In genomic region chr17:36213695-36214094, GRCh38 we compare ENCODE assay signal across 26 cellular contexts.
"Had no signal": no experiment of that assay in that cellular context is flagged by ENCODE, and none has a peak within 500 bp of the region (broad histone marks: within the 10 kb centered on the region; RNA-seq: fewer than 3 reads in every experiment).

No MANE protein-coding gene starts in this region.

- H3K36me3 ChIP-seq: adrenal gland had no signal

- H3K4me3 Mint-ChIP-seq: activated naive CD4-positive, alpha-beta T cell treated with anti-CD3 and anti-CD28 coated beads, Interleukin-2, amount 10 ng/mL, durations not matched to agents 7 days and 5 days; activated naive CD8-positive, alpha-beta T cell treated with anti-CD3 and anti-CD28 coated beads for 36 hours; T-helper 1 cell treated with Interleukin-12 subunit alpha and Interleukin-12 subunit beta and Interleukin-4 antibody, amounts not matched to agents 30 μg/mL and 1 μg/mL, for 36 hours had no signal

- H3K27ac Mint-ChIP-seq: activated naive CD4-positive, alpha-beta T cell treated with anti-CD3 and anti-CD28 coated beads, Interleukin-2, amount 10 ng/mL, durations not matched to agents 7 days and 5 days; activated naive CD8-positive, alpha-beta T cell treated with anti-CD3 and anti-CD28 coated beads for 36 hours; activated T-helper 2 cell treated with anti-CD3 and anti-CD28 coated beads, Interferon-gamma antibody, Interleukin-2, Interleukin-4, amounts not matched to agents 10 μg/mL and 5 μg/mL and 100 μg/mL, durations not matched to agents 14 hours and 24 hours and 36 hours; T-helper 1 cell treated with Interleukin-12 subunit alpha and Interleukin-12 subunit beta and Interleukin-4 antibody, amounts not matched to agents 30 μg/mL and 1 μg/mL, for 36 hours had no signal

- H3K9me3 ChIP-seq: adrenal gland had no signal

- H3K9me3 Mint-ChIP-seq: activated T-helper 2 cell treated with anti-CD3 and anti-CD28 coated beads, Interferon-gamma antibody, Interleukin-2, Interleukin-4, amounts not matched to agents 10 μg/mL and 5 μg/mL and 100 μg/mL, durations not matched to agents 14 hours and 24 hours and 36 hours had no signal

- H3K27me3 ChIP-seq: adrenal gland had no signal

- H3K36me3 Mint-ChIP-seq: activated naive CD4-positive, alpha-beta T cell treated with anti-CD3 and anti-CD28 coated beads, Interleukin-2, amount 10 ng/mL, durations not matched to agents 7 days and 5 days had no signal

- H3K4me1 Mint-ChIP-seq: activated naive CD4-positive, alpha-beta T cell treated with anti-CD3 and anti-CD28 coated beads, Interleukin-2, amount 10 ng/mL, durations not matched to agents 7 days and 5 days had no signal

- H3K4me1 ChIP-seq: adrenal gland had no signal

- ATAC-seq: activated CD4-positive, CD25-positive, alpha-beta regulatory T cell treated with anti-CD3 and anti-CD28 coated beads, Interleukin-2, amount 50 U/mL, for 24 hours; activated CD8-positive, alpha-beta T cell treated with anti-CD3 and anti-CD28 coated beads for 36 hours; activated T-cell treated with anti-CD3 and anti-CD28 coated beads, Interleukin-2, amount 50 U/mL, for 72 hours; Right ventricle myocardium inferior had no signal

- H3K4me3 ChIP-seq: adrenal gland, SK-N-MC had no signal

- DNase-seq: activated CD4-positive, alpha-beta T cell treated with anti-CD3 and anti-CD28 coated beads for 4 hours; activated CD8-positive, alpha-beta memory T cell treated with anti-CD3 and anti-CD28 coated beads, Interleukin-2, amount 50 U/mL, for 4 hours; activated CD8-positive, alpha-beta T cell treated with anti-CD3 and anti-CD28 coated beads for 36 hours; activated gamma-delta T cell treated with Interleukin-2 at 50 U/mL for 16 hours; activated naive CD4-positive, alpha-beta T cell treated with anti-CD3 and anti-CD28 coated beads, Interleukin-2, amount 10 ng/mL, durations not matched to agents 7 days and 5 days; activated naive CD8-positive, alpha-beta T cell treated with anti-CD3 and anti-CD28 coated beads for 36 hours; activated T-cell treated with anti-CD3 and anti-CD28 coated beads, Interleukin-2, amount 50 U/mL, for 72 hours; adrenal gland; anterior cingulate cortex; MV-4-11; NCI-H1092 treated with DMSO at 0.1 percent for 48 hours; NCI-H1436; NCI-H1694 treated with DMSO at 0.1 percent for 48 hours; NCI-H2029 treated with DMSO at 0.1 percent for 48 hours; NCI-H345; NCI-H510A; NCI-H526 treated with DMSO at 0.1 percent for 48 hours; NCI-H82; RPMI8226; SW 1271 had no signal

- H3K27ac ChIP-seq: adrenal gland, KMS-11, SK-N-MC had no signal
